Comparison of ENCODE assay signal across 30 cellular contexts in the genomic region with DNA sequence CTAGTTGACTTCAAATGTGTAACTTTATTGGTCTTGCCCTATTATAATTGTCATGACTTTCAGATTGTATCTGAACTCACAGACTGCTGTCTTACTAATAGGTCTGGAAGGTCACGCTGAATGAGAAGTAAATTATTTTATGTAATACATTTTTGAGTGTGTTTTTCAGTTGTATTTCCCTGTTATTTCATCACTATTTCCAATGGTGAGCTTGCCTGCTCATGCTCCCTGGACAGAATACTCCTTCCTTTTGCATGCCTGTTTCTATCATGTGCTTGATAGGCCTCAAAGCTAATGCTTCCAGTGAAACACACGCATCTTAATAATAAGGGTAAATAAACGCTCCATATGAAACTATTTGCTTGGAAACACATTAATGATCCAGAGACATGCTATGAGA. TPM values are rescaled to one million over a fixed set of nuclear protein-coding genes. Genes with fewer than 3 reads are reported as not detected.
"Had no signal": no experiment of that assay in that cellular context is flagged by ENCODE, and none has a peak within 500 bp of the region (broad histone marks: within the 10 kb centered on the region; RNA-seq: fewer than 3 reads in every experiment).

No MANE protein-coding gene starts in this region.

- FAIRE-seq: keratinocyte had no signal

- H3K27me3 ChIP-seq: ascending aorta, esophagus squamous epithelium, gastrocnemius medialis, stomach, thyroid gland, upper lobe of right lung had no signal

- H3K36me3 ChIP-seq: esophagus squamous epithelium, gastrocnemius medialis, thyroid gland, upper lobe of right lung, WERI-Rb-1 had no signal

- H3K9me3 ChIP-seq: ascending aorta, esophagus squamous epithelium, gastrocnemius medialis, stomach, thyroid gland, upper lobe of right lung had no signal

- H3K27ac ChIP-seq: gastrocnemius medialis, thyroid gland, upper lobe of right lung, WERI-Rb-1 had no signal

- DNase-seq: activated CD4-positive, alpha-beta T cell treated with anti-CD3 and anti-CD28 coated beads for 48 hours; activated CD4-positive, alpha-beta T cell treated with anti-CD3 and anti-CD28 coated beads, Interleukin-2, amount 50 U/mL, for 48 hours; activated CD8-positive, alpha-beta memory T cell treated with anti-CD3 and anti-CD28 coated beads for 24 hours; activated effector memory CD4-positive, alpha-beta T cell treated with anti-CD3 and anti-CD28 coated beads, Interleukin-2, amount 50 U/mL, for 16 hours; activated naive CD4-positive, alpha-beta T cell treated with anti-CD3 and anti-CD28 coated beads for 36 hours; activated naive CD8-positive, alpha-beta T cell treated with anti-CD3 and anti-CD28 coated beads for 36 hours; central memory CD4-positive, alpha-beta T cell; dermis blood vessel endothelial cell; effector CD4-positive, alpha-beta T cell; esophagus squamous epithelium; gastrocnemius medialis; head of caudate nucleus; hippocampal formation; left cardiac atrium; left ventricle myocardium superior; right cardiac atrium; stimulated activated CD4-positive, alpha-beta T cell treated with anti-CD3 and anti-CD28 coated beads, Interleukin-15, amount 100 ng/mL, for 24 hours; stimulated activated CD4-positive, alpha-beta T cell treated with anti-CD3 and anti-CD28 coated beads, Interleukin-2, amount 100 ng/mL, for 24 hours; stimulated activated naive B cell treated with anti-CD40 and anti-IgM and Interleukin-4, amounts not matched to agents 10 μg/mL and 1 μg/mL and 100 μg/mL, for 72 hours; stomach; T1000; thyroid gland; upper lobe of right lung; WERI-Rb-1 had no signal

- H3K9me3 Mint-ChIP-seq: activated naive CD4-positive, alpha-beta T cell treated with anti-CD3 and anti-CD28 coated beads for 36 hours; activated T-helper 1 cell treated with anti-CD3 and anti-CD28 coated beads, Interleukin-12 subunit alpha, Interleukin-12 subunit beta, Interleukin-2, Interleukin-4 antibody, amounts not matched to agents 30 ng/mL and 10 ng/mL and 1 ng/mL, durations not matched to agents 14 hours and 24 hours and 36 hours; stimulated activated naive B cell treated with anti-CD40 and anti-IgM and Interleukin-4, amounts not matched to agents 10 μg/mL and 1 μg/mL and 100 μg/mL, for 72 hours; T-helper 1 cell treated with Interleukin-12 subunit alpha and Interleukin-12 subunit beta and Interleukin-4 antibody, amounts not matched to agents 30 μg/mL and 1 μg/mL, for 36 hours had no signal

- H3K4me1 Mint-ChIP-seq: activated naive CD8-positive, alpha-beta T cell treated with anti-CD3 and anti-CD28 coated beads for 36 hours had no signal

- H3K27me3 Mint-ChIP-seq: stimulated activated naive B cell treated with anti-CD40 and anti-IgM and Interleukin-4, amounts not matched to agents 10 μg/mL and 1 μg/mL and 100 μg/mL, for 72 hours had no signal

- ATAC-seq: activated CD4-positive, CD25-positive, alpha-beta regulatory T cell treated with anti-CD3 and anti-CD28 coated beads, Interleukin-2, amount 50 U/mL, for 24 hours; gastrocnemius medialis; left cardiac atrium; left ventricle myocardium superior; right cardiac atrium; stimulated activated naive B cell treated with anti-CD40 and anti-IgM and Interleukin-4, amounts not matched to agents 10 μg/mL and 1 μg/mL and 100 μg/mL, for 72 hours; upper lobe of right lung had no signal

- H3K4me3 ChIP-seq: ascending aorta, esophagus squamous epithelium, gastrocnemius medialis, stomach, thyroid gland, upper lobe of right lung had no signal

- H3K36me3 Mint-ChIP-seq: activated naive CD8-positive, alpha-beta T cell treated with anti-CD3 and anti-CD28 coated beads for 36 hours; brain; stimulated activated naive B cell treated with anti-CD40 and anti-IgM and Interleukin-4, amounts not matched to agents 10 μg/mL and 1 μg/mL and 100 μg/mL, for 72 hours had no signal

- H3K27ac Mint-ChIP-seq: activated naive CD4-positive, alpha-beta T cell treated with anti-CD3 and anti-CD28 coated beads for 36 hours; activated naive CD8-positive, alpha-beta T cell treated with anti-CD3 and anti-CD28 coated beads for 36 hours; activated T-helper 1 cell treated with anti-CD3 and anti-CD28 coated beads, Interleukin-12 subunit alpha, Interleukin-12 subunit beta, Interleukin-2, Interleukin-4 antibody, amounts not matched to agents 30 ng/mL and 10 ng/mL and 1 ng/mL, durations not matched to agents 14 hours and 24 hours and 36 hours; brain; stimulated activated naive B cell treated with anti-CD40 and anti-IgM and Interleukin-4, amounts not matched to agents 10 μg/mL and 1 μg/mL and 100 μg/mL, for 72 hours; T-helper 1 cell treated with Interleukin-12 subunit alpha and Interleukin-12 subunit beta and Interleukin-4 antibody, amounts not matched to agents 30 μg/mL and 1 μg/mL, for 36 hours had no signal

- H3K4me1 ChIP-seq: gastrocnemius medialis, thyroid gland, upper lobe of right lung had no signal

- H3K4me3 Mint-ChIP-seq: activated naive CD4-positive, alpha-beta T cell treated with anti-CD3 and anti-CD28 coated beads for 36 hours; activated naive CD8-positive, alpha-beta T cell treated with anti-CD3 and anti-CD28 coated beads for 36 hours; activated T-helper 1 cell treated with anti-CD3 and anti-CD28 coated beads, Interleukin-12 subunit alpha, Interleukin-12 subunit beta, Interleukin-2, Interleukin-4 antibody, amounts not matched to agents 30 ng/mL and 10 ng/mL and 1 ng/mL, durations not matched to agents 14 hours and 24 hours and 36 hours; brain; stimulated activated naive B cell treated with anti-CD40 and anti-IgM and Interleukin-4, amounts not matched to agents 10 μg/mL and 1 μg/mL and 100 μg/mL, for 72 hours; T-helper 1 cell treated with Interleukin-12 subunit alpha and Interleukin-12 subunit beta and Interleukin-4 antibody, amounts not matched to agents 30 μg/mL and 1 μg/mL, for 36 hours had no signal

RNA-seq across cellular contexts. Expression of gene RGS4, which starts 7.3 kb away (rescaled TPM):
- total RNA-seq: activated naive CD4-positive, alpha-beta T cell treated with anti-CD3 and anti-CD28 coated beads for 36 hours; activated naive CD8-positive, alpha-beta T cell treated with anti-CD3 and anti-CD28 coated beads for 36 hours; activated T-helper 1 cell treated with anti-CD3 and anti-CD28 coated beads, Interleukin-12 subunit alpha, Interleukin-12 subunit beta, Interleukin-2, Interleukin-4 antibody, amounts not matched to agents 30 ng/mL and 10 ng/mL and 1 ng/mL, durations not matched to agents 14 hours and 24 hours and 36 hours; gastrocnemius medialis had no signal
